27 cellular contexts compared by ENCODE assay signal in the genomic region with DNA sequence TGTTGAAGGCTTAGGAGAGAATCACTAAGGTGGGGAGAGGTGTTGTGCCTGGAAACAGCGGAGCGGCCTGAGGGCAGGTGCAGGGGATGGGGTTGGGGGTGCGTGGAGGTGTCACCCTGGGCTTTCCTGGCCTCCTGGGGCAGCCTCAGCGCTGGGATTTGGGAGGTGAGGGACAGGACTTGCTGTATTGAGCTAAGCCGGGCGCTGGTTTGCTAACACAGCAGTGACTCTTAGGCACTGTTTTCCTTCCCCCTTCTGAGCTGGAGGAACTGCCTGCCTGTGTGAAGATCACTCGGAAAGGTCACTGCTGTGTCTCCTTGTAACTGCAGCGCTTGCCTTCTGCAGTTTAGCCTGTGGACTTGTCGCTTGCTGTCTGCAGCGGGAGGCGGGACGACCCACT.
"Had no signal": no experiment of that assay in that cellular context is flagged by ENCODE, and none has a peak within 500 bp of the region (broad histone marks: within the 10 kb centered on the region; RNA-seq: fewer than 3 reads in every experiment).

No MANE protein-coding gene starts in this region.

- H3K4me1 ChIP-seq: colonic mucosa, esophagus squamous epithelium, heart right ventricle, neural progenitor cell, prostate gland, right atrium auricular region, testis had no signal

- H3K4me2 ChIP-seq: neural progenitor cell had no signal

- H3K27ac ChIP-seq: colonic mucosa, esophagus squamous epithelium, heart right ventricle, neural progenitor cell, prostate gland, right atrium auricular region, sigmoid colon, testis, tibial artery had no signal

- H3K36me3 ChIP-seq: colonic mucosa, prostate gland had no signal

- H3K9me3 ChIP-seq: colonic mucosa, esophagus squamous epithelium, mucosa of descending colon, prostate gland, right atrium auricular region, sigmoid colon, testis, tibial artery had no signal

- DNase-seq: colonic mucosa; dermis blood vessel endothelial cell; effector memory CD4-positive, alpha-beta T cell; erythroblast; esophagus squamous epithelium; foreskin melanocyte; glutamatergic neuron; heart right ventricle; hippocampal formation; left cardiac atrium; mesenchymal stem cell; mucosa of descending colon; naive B cell; nucleus accumbens; sigmoid colon; stimulated activated CD4-positive, alpha-beta T cell treated with anti-CD3 and anti-CD28 coated beads, Interleukin-4, amount 100 ng/mL, for 4 hours; stimulated activated naive CD8-positive, alpha-beta T cell treated with anti-CD3 and anti-CD28 coated beads, Interleukin-15, Interleukin-2, amounts not matched to agents 100 U/mL and 50 U/mL, for 24 hours; substantia nigra; testis; tibial artery had no signal

- FAIRE-seq: endometrium, islet of Langerhans had no signal

- H3K4me3 ChIP-seq: colonic mucosa, esophagus squamous epithelium, heart right ventricle, mucosa of descending colon, neural progenitor cell, prostate gland, right atrium auricular region, sigmoid colon, testis, tibial artery had no signal

- H3K9ac ChIP-seq: neural progenitor cell had no signal

- ATAC-seq: left cardiac atrium; mucosa of descending colon; natural killer cell treated with Interleukin-12 subunit alpha and Interleukin-12 subunit beta and Interleukin-15 and Interleukin-18, amount 100 ng/mL, for 72 hours; stimulated activated memory B cell treated with anti-CD40 and anti-IgM and Interleukin-4, amounts not matched to agents 10 μg/mL and 1 μg/mL and 100 μg/mL, for 72 hours; stimulated activated naive CD8-positive, alpha-beta T cell treated with anti-CD3 and anti-CD28 coated beads, Interleukin-15, Interleukin-2, amounts not matched to agents 100 U/mL and 50 U/mL, for 24 hours had no signal

- H2AFZ ChIP-seq: neural progenitor cell had no signal

- H3K27me3 ChIP-seq: colonic mucosa, esophagus squamous epithelium, heart right ventricle, neural progenitor cell, right atrium auricular region, sigmoid colon, testis, tibial artery had no signal
